Comparison of ENCODE assay signal across 21 cellular contexts in the genomic region with DNA sequence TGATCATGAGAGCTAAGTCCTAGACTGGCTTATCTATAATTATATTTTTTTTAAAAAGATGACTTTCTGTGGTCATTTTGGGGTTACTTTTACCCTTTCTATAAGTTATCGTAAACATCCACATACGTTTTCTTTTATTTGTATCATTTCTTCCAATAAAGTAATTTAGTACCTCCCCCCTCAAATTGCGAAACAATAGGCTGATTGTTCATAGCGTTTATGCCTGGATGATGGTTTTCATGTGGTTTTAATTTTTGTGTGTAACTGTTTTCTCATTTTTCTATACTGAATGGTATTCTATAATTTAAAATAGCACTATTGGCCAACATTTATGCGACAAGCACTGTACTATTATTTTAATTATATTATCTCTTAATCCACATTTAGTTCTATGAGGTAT.
"Had no signal": no experiment of that assay in that cellular context is flagged by ENCODE, and none has a peak within 500 bp of the region (broad histone marks: within the 10 kb centered on the region; RNA-seq: fewer than 3 reads in every experiment).

No MANE protein-coding gene starts in this region.

- ATAC-seq: activated CD8-positive, alpha-beta T cell treated with anti-CD3 and anti-CD28 coated beads, Interleukin-2, amount 10 ng/mL, durations not matched to agents 7 days and 5 days; activated naive CD4-positive, alpha-beta T cell treated with anti-CD3 and anti-CD28 coated beads, Interleukin-2, amount 50 U/mL, for 72 hours; T-helper 17 cell; WTC11 had no signal

- DNase-seq: activated CD4-positive, alpha-beta T cell treated with anti-CD3 and anti-CD28 coated beads, Interleukin-2, amount 10 ng/mL, durations not matched to agents 24 days and 14 days; activated CD8-positive, alpha-beta memory T cell treated with anti-CD3 and anti-CD28 coated beads, Interleukin-2, amount 50 U/mL, for 4 hours; activated CD8-positive, alpha-beta T cell treated with anti-CD3 and anti-CD28 coated beads, Interleukin-2, amount 10 ng/mL, durations not matched to agents 7 days and 5 days; activated effector memory CD4-positive, alpha-beta T cell treated with anti-CD3 and anti-CD28 coated beads, Interleukin-2, amount 50 U/mL, for 16 hours; activated T-cell treated with anti-CD3 and anti-CD28 coated beads, Interleukin-2, amount 50 U/mL, for 48 hours; cortex of kidney; effector memory CD4-positive, alpha-beta T cell; hypothalamus; left ventricle myocardium inferior; nucleus accumbens; posterior cingulate gyrus; retina; stimulated activated CD4-positive, alpha-beta T cell treated with anti-CD3 and anti-CD28 coated beads, Interleukin-4, amount 100 ng/mL, for 24 hours; stimulated activated naive CD4-positive, alpha-beta T cell; T-helper 17 cell; tibial artery had no signal

- H3K27ac Mint-ChIP-seq: activated CD4-positive, alpha-beta T cell treated with anti-CD3 and anti-CD28 coated beads, Interleukin-2, amount 10 ng/mL, durations not matched to agents 24 days and 14 days; activated CD8-positive, alpha-beta T cell treated with anti-CD3 and anti-CD28 coated beads, Interleukin-2, amount 10 ng/mL, durations not matched to agents 7 days and 5 days; activated naive CD4-positive, alpha-beta T cell treated with anti-CD3 and anti-CD28 coated beads, Interleukin-2, amount 50 U/mL, for 72 hours; memory B cell; nephron; T-helper 17 cell; WTC11 had no signal

- H3K27me3 ChIP-seq: tibial artery had no signal

- H3K27me3 Mint-ChIP-seq: activated CD4-positive, alpha-beta T cell treated with anti-CD3 and anti-CD28 coated beads, Interleukin-2, amount 10 ng/mL, durations not matched to agents 24 days and 14 days; brain; memory B cell; T-helper 17 cell had no signal

- H3K4me3 ChIP-seq: left ventricle myocardium inferior, tibial artery had no signal

- H3K9me3 Mint-ChIP-seq: activated CD4-positive, alpha-beta T cell treated with anti-CD3 and anti-CD28 coated beads, Interleukin-2, amount 10 ng/mL, durations not matched to agents 24 days and 14 days; activated naive CD4-positive, alpha-beta T cell treated with anti-CD3 and anti-CD28 coated beads, Interleukin-2, amount 50 U/mL, for 72 hours had no signal

- H3K4me3 Mint-ChIP-seq: activated CD4-positive, alpha-beta T cell treated with anti-CD3 and anti-CD28 coated beads, Interleukin-2, amount 10 ng/mL, durations not matched to agents 24 days and 14 days; activated CD8-positive, alpha-beta T cell treated with anti-CD3 and anti-CD28 coated beads, Interleukin-2, amount 10 ng/mL, durations not matched to agents 7 days and 5 days; brain; memory B cell; nephron; T-helper 17 cell; WTC11 had no signal

- H3K4me1 ChIP-seq: left ventricle myocardium inferior, tibial artery had no signal

- H3K9me3 ChIP-seq: left ventricle myocardium inferior, tibial artery had no signal

- H3K4me1 Mint-ChIP-seq: brain, memory B cell, nephron, WTC11 had no signal

- H3K27ac ChIP-seq: left ventricle myocardium inferior, tibial artery had no signal
